Comparison of ENCODE assay signal across 19 cellular contexts in the genomic region with DNA sequence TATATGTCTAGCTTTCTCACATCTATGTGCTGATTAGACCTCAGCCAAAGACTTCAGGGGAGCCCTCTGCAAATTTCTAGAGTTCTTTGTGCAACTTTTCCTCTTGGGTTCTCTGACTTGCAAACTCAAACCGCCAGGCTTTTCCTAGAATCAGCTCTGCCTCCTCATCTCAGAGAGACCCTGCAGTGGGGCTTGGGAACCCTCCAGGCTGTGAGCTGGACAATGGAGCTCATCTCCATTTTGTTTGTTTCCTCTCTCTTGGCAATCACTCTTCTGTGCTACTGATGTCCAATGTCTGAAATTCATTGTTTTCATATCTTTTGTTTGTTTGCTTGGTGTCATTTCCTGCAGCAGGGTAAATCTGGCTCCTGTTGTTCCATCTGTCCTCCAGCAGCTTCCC. TPM values are rescaled to one million over a fixed set of nuclear protein-coding genes. Genes with fewer than 3 reads are reported as not detected.
DNase-seq lines count a peak whose midpoint lies in the region; ATAC-seq lines count a peak whose summit lies in the region.
"Had no signal": no experiment of that assay in that cellular context is flagged by ENCODE, and none has a peak within 500 bp of the region (broad histone marks: within the 10 kb centered on the region; RNA-seq: fewer than 3 reads in every experiment).

No MANE protein-coding gene starts in this region.

- H3K4me2 ChIP-seq in mesendoderm (ENCODE audit: low read length) = no peak overlapping the region
- H3K4me2 ChIP-seq: BLaER1 treated with 17β-estradiol and CSF1 and Interleukin-3, amounts not matched to agents 10 nM and 100 nM had no signal

- no peak overlapping the region for H3K18ac ChIP-seq in mesendoderm (ENCODE audit: low read length)

- intact Hi-C loops in posterior cingulate gyrus (cut with DNase I) = no loop called here

- H4K5ac ChIP-seq in mesendoderm (ENCODE audit: low read length) = no peak overlapping the region

- H3K27ac ChIP-seq in ectodermal cell (ENCODE audit: insufficient read depth, low read depth, low read length, poor library complexity, severe bottlenecking) (peak overlapping the region; percentile 55), mesendoderm (ENCODE audit: low read depth, low read length) (no peak overlapping the region)
- H3K27ac ChIP-seq: BLaER1 treated with 17β-estradiol and CSF1 and Interleukin-3, amounts not matched to agents 10 nM and 100 nM had no signal

- no peaks in the 10 kb centered on the region for H3K79me2 ChIP-seq in mesendoderm (ENCODE audit: control insufficient read depth, insufficient read depth, low read length)

- no peak overlapping the region for H2BK15ac ChIP-seq in mesendoderm (replicated peaks; ENCODE audit: low read depth)

- no peaks in the 10 kb centered on the region for H3K36me3 ChIP-seq in ectodermal cell (ENCODE audit: control insufficient read depth, insufficient read depth, low read length)
- no peaks in the 10 kb centered on the region for H3K36me3 ChIP-seq in mesendoderm (ENCODE audit: control insufficient read depth, insufficient read depth, low read length)
- H3K36me3 ChIP-seq: BLaER1 treated with 17β-estradiol and CSF1 and Interleukin-3, amounts not matched to agents 10 nM and 100 nM; HAP-1 had no signal

- 40 to 48% methylated on average over 1 of the region's 1 CpG for WGBS in ectodermal cell, 2 experiments
- no CpG with 5 or more reads among the region's 1 CpG for WGBS in mesendoderm (ENCODE audit: extremely low coverage, insufficient coverage, low lambda C conversion rate)

- no peak overlapping the region for H3K4me3 ChIP-seq in ectodermal cell (ENCODE audit: insufficient read depth, low read depth, low read length)
- H3K4me3 ChIP-seq in mesendoderm (ENCODE audit: low read length) = no peak overlapping the region
- H3K4me3 ChIP-seq: BLaER1 treated with 17β-estradiol and CSF1 and Interleukin-3, amounts not matched to agents 10 nM and 100 nM; HAP-1 had no signal

- no peak overlapping the region for H2BK120ac ChIP-seq in mesendoderm (ENCODE audit: low read depth, low read length)

- H3K27me3 ChIP-seq in ectodermal cell (ENCODE audit: control insufficient read depth, insufficient read depth, low read length, poor library complexity, severe bottlenecking) (no peaks in the 10 kb centered on the region), mesendoderm (ENCODE audit: insufficient read depth, low read length, poor library complexity) (no peaks in the 10 kb centered on the region)
- H3K27me3 ChIP-seq: BLaER1 treated with 17β-estradiol and CSF1 and Interleukin-3, amounts not matched to agents 10 nM and 100 nM had no signal

- H3K56ac ChIP-seq in mesendoderm (ENCODE audit: low read length) = no peak overlapping the region

- no peak overlapping the region for H3K23ac ChIP-seq in mesendoderm (ENCODE audit: low read length)

- peak; percentile 72 for DNase-seq in ELF-1 (ENCODE audit: low read depth, low spot score)
- DNase-seq in NCI-H2029 (lab: John Stamatoyannopoulos, UW) = peak; percentile 1
- peak; percentile 18 for DNase-seq in mesendoderm
- DNase-seq in SIG-M5 (lab: John Stamatoyannopoulos, UW) = no peak
- DNase-seq in posterior cingulate gyrus = no peak
- DNase-seq in activated CD4-positive, alpha-beta T cell treated with anti-CD3 and anti-CD28 coated beads for 48 hours = no peak
- DNase-seq: CD8-positive, alpha-beta T cell; DMS79; NCI-H1105; NCI-H1694 treated with DMSO at 0.1 percent for 48 hours; NCI-H2171; NCI-H510A; NCI-H82; SHP77; T-helper 1 cell had no signal

- no peak overlapping the region for H3K9ac ChIP-seq in mesendoderm (ENCODE audit: low read length)
- H3K9ac ChIP-seq: BLaER1 treated with 17β-estradiol and CSF1 and Interleukin-3, amounts not matched to agents 10 nM and 100 nM had no signal

- H3K4ac ChIP-seq in mesendoderm (ENCODE audit: low read depth, low read length) = no peak overlapping the region

- H2BK5ac ChIP-seq in mesendoderm (ENCODE audit: low read length) = no peak overlapping the region

- H2AK5ac ChIP-seq in mesendoderm (ENCODE audit: low read length) = no peak overlapping the region

- no peak for ATAC-seq in HG03025 (IDR thresholded peaks at IDR 0.05; ENCODE audit: low FRiP score, unreplicated experiment)
- ATAC-seq: CD8-positive, alpha-beta T cell had no signal

- no peaks in the 10 kb centered on the region for H3K9me3 ChIP-seq in ectodermal cell (ENCODE audit: control insufficient read depth, low read length)
- H3K9me3 ChIP-seq: BLaER1 treated with 17β-estradiol and CSF1 and Interleukin-3, amounts not matched to agents 10 nM and 100 nM; HAP-1 had no signal

- no peak overlapping the region for H4K8ac ChIP-seq in mesendoderm (ENCODE audit: low read depth, low read length)

- H3K4me1 ChIP-seq in ectodermal cell (ENCODE audit: control insufficient read depth, insufficient read depth, low read length) = no peaks in the 10 kb centered on the region
- H3K4me1 ChIP-seq in mesendoderm (ENCODE audit: control insufficient read depth, low read depth, low read length) = no peaks in the 10 kb centered on the region
- H3K4me1 ChIP-seq: HAP-1 had no signal

- no peaks in the 10 kb centered on the region for H3K79me1 ChIP-seq in mesendoderm (ENCODE audit: low read length)

RNA-seq across cellular contexts. Expression of gene GYPB, which starts 33.0 kb away (rescaled TPM):
- polyA plus RNA-seq in ectodermal cell (2013, experiment 1 of 4) = not detected
- not detected for polyA plus RNA-seq in ectodermal cell (2013, experiment 2 of 4)
- polyA plus RNA-seq in ectodermal cell (2013, experiment 3 of 4) = not detected
- not detected for polyA plus RNA-seq in ectodermal cell (2013, experiment 4 of 4)
- polyA plus RNA-seq in mesendoderm (2013, experiment 1 of 2) = not detected
- not detected for polyA plus RNA-seq in mesendoderm (2013, experiment 2 of 2)

Comparison
In these comparisons a context has a peak if more than half of its experiments do, and no peak if none do; other contexts are left out.
1. DNase-seq: peak in ELF-1 (single experiment), NCI-H2029 (single experiment) and mesendoderm (single experiment); none in SIG-M5 (single experiment), posterior cingulate gyrus (0 of 10) and activated CD4-positive, alpha-beta T cell treated with anti-CD3 and anti-CD28 coated beads for 48 hours (single experiment).